8 cellular contexts compared by ENCODE assay signal in the genomic region with DNA sequence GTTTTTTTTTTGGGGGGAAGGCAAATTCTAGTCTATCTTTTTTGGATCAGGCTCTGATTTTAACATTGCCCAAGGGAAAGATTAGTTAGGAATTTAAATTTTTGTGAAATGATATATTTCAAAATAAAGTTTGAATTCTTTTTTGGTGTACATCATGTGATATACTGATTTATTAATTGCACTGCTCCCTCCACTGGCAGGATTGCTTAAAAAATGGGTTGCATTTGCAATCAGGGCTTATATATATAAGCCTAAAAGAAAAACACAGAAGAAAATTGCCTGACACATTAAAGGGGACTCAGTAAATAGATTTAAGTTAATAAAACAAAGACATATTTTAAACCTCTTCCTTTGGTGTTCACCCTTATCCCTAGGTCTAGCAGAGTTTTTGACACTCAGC. TPM values are rescaled to one million over a fixed set of nuclear protein-coding genes. Genes with fewer than 3 reads are reported as not detected.
DNase-seq lines count a peak whose midpoint lies in the region; ATAC-seq and TF ChIP-seq lines count a peak whose summit lies in the region.

No MANE protein-coding gene starts in this region.

- H3K27ac Mint-ChIP-seq in naive thymus-derived CD8-positive, alpha-beta T cell = peak overlapping the region in 4 of 10 donors; percentile 96 to 98 (median 96)

- POLR2A ChIA-PET in naive thymus-derived CD8-positive, alpha-beta T cell (lab: Charles Lee) = no interaction called here

- no peak overlapping the region for H3K27ac ChIP-seq in BLaER1
- H3K27ac ChIP-seq in Karpas-422 (ENCODE audit: low read length) = no peak overlapping the region
- H3K27ac ChIP-seq in coronary artery = no peak overlapping the region

- peaks cover 0 to 3% (median 0%) of the 10 kb centered on the region in 5 donors for H3K27me3 Mint-ChIP-seq in naive thymus-derived CD8-positive, alpha-beta T cell

- H3K36me3 Mint-ChIP-seq in naive thymus-derived CD8-positive, alpha-beta T cell = no peaks in the 10 kb centered on the region

- H3K9me2 ChIP-seq in Karpas-422 (replicated peaks; ENCODE audit: insufficient read depth, low read length) = no peaks in the 10 kb centered on the region; the same call in 1 of the 2 replicates

- TF ChIP-seq CTCF in coronary artery (IDR thresholded peaks at IDR 0.05) = no peak

- no peaks in the 10 kb centered on the region for H3K79me2 ChIP-seq in Karpas-422 (ENCODE audit: low read length)

- no peak overlapping the region for H3K9ac ChIP-seq in BLaER1
- H3K9ac ChIP-seq in Karpas-422 (ENCODE audit: low read length) = no peak overlapping the region

- H3K9me3 ChIP-seq in BLaER1 (no peaks in the 10 kb centered on the region), Karpas-422 (ENCODE audit: low read length) (no peaks in the 10 kb centered on the region)

- H4K20me1 ChIP-seq in BLaER1 (no peaks in the 10 kb centered on the region), Karpas-422 (ENCODE audit: insufficient read depth, low read depth, low read length) (no peaks in the 10 kb centered on the region)

- H3K4me2 ChIP-seq in BLaER1 (peak overlapping the region; percentile 86), Karpas-422 (ENCODE audit: low read depth, low read length, poor library complexity, severe bottlenecking) (no peak overlapping the region)

- H3K27me3 ChIP-seq in BLaER1 (no peaks in the 10 kb centered on the region), Karpas-422 (ENCODE audit: low read length) (no peaks in the 10 kb centered on the region)

- DNase-seq in Karpas-422 = peak; percentile 68
- DNase-seq in coronary artery (ENCODE audit: low spot score) = no peak
- no peak for DNase-seq in naive thymus-derived CD8-positive, alpha-beta T cell
- DNase-seq in NCI-H128 (lab: John Stamatoyannopoulos, UW; ENCODE audit: unreplicated experiment) = no peak
- DNase-seq in NCI-H526 (lab: John Stamatoyannopoulos, UW) = no peak
- no peak for DNase-seq in stimulated activated CD4-positive, alpha-beta T cell treated with anti-CD3 and anti-CD28 coated beads, Interleukin-2, amount 100 ng/mL, for 48 hours
- no peak for DNase-seq in activated CD8-positive, alpha-beta memory T cell treated with anti-CD3 and anti-CD28 coated beads, Interleukin-2, amount 50 U/mL, for 48 hours

- H3K4me3 Mint-ChIP-seq in naive thymus-derived CD8-positive, alpha-beta T cell = peak overlapping the region; percentile 35 to 99 (median 96)

- no peaks in the 10 kb centered on the region for H3K9me3 Mint-ChIP-seq in naive thymus-derived CD8-positive, alpha-beta T cell

- H3K4me3 ChIP-seq in BLaER1 = peak overlapping the region; percentile 68
- H3K4me3 ChIP-seq in Karpas-422 (ENCODE audit: low read length) = no peak overlapping the region
- H3K4me3 ChIP-seq in coronary artery = peak overlapping the region; percentile 85

- ATAC-seq in naive thymus-derived CD8-positive, alpha-beta T cell = no peak

- no peak overlapping the region for H2AFZ ChIP-seq in Karpas-422 (ENCODE audit: low read length)

- H3K4me1 ChIP-seq in BLaER1 = peaks cover 16% of the 10 kb centered on the region
- peaks cover 15% of the 10 kb centered on the region for H3K4me1 ChIP-seq in Karpas-422 (ENCODE audit: low read length)

- peaks cover 5 to 16% (median 10%) of the 10 kb centered on the region in 4 donors for H3K4me1 Mint-ChIP-seq in naive thymus-derived CD8-positive, alpha-beta T cell

- H3K36me3 ChIP-seq in BLaER1 = no peaks in the 10 kb centered on the region
- no peaks in the 10 kb centered on the region for H3K36me3 ChIP-seq in Karpas-422 (ENCODE audit: insufficient read depth, low read length)

RNA-seq across cellular contexts. Expression of a gene that starts 1.2 kb away (rescaled TPM):
- total RNA-seq in Karpas-422 (2014; rRNA removed; shearing (Covaris generic); ENCODE audit: low replicate concordance) = 1.2 and 3.9 TPM in 2 replicates
- 1 to 10 TPM; 2.4 to 3.2 TPM for total RNA-seq in naive thymus-derived CD8-positive, alpha-beta T cell
- under 1 TPM; 0.54 to 0.99 (median 0.65) TPM for polyA plus RNA-seq in naive thymus-derived CD8-positive, alpha-beta T cell

RNA-seq across cellular contexts. Expression of a gene that starts 18.4 kb away (rescaled TPM):
- 243 and 322 TPM in 2 replicates for total RNA-seq in Karpas-422 (2014; rRNA removed; shearing (Covaris generic); ENCODE audit: low replicate concordance)
- 10 to 100 TPM; 15.7 to 16.6 TPM for total RNA-seq in naive thymus-derived CD8-positive, alpha-beta T cell
- 10 to 100 TPM; 20.0 to 22.9 (median 21.9) TPM for polyA plus RNA-seq in naive thymus-derived CD8-positive, alpha-beta T cell

Comparison
In these comparisons a context has a peak if more than half of its experiments do, and no peak if none do; other contexts are left out.
1. RNA of a gene that starts 18.4 kb away (total RNA-seq): 243 to 322 TPM in Karpas-422; 15.7 to 16.6 TPM in naive thymus-derived CD8-positive, alpha-beta T cell; every median in the first group is over 10 times any median in the second.